ENCODE assay signal across 10 cellular contexts in genomic region chr5:103808464-103809106, GRCh38.
A peak's percentile ranks its signal among the peaks of the same experiment; 100 is the strongest.
DNase-seq lines count a peak whose midpoint lies in the region; ATAC-seq and TF ChIP-seq lines count a peak whose summit lies in the region.
"Had no signal": no experiment of that assay in that cellular context is flagged by ENCODE, and none has a peak within 500 bp of the region (broad histone marks: within the 10 kb centered on the region; RNA-seq: fewer than 3 reads in every experiment).

No MANE protein-coding gene starts in this region.

- no peak for TF ChIP-seq POLR2A in suprapubic skin (IDR thresholded peaks at IDR 0.05)

- H3K36me3 ChIP-seq in SK-N-SH (replicated peaks in 1 of 2; ENCODE audit: control insufficient read depth in 1 of 2, insufficient read depth in 2 of 2, low read length in 1 of 2) (no peaks in the 10 kb centered on the region), suprapubic skin (no peaks in the 10 kb centered on the region)
- H3K36me3 ChIP-seq: BLaER1 treated with 17β-estradiol and CSF1 and Interleukin-3, amounts not matched to agents 10 nM and 100 nM had no signal

- H3K9ac ChIP-seq in SK-N-SH: no peak overlapping the region
- H3K9ac ChIP-seq: BLaER1 treated with 17β-estradiol and CSF1 and Interleukin-3, amounts not matched to agents 10 nM and 100 nM had no signal

- peak; percentile 100 for TF ChIP-seq RAD21 in SK-N-SH (IDR thresholded peaks at IDR 0.05; ENCODE audit: low read length)

- peak; percentile 99 for TF ChIP-seq CTCF in SK-N-SH (IDR thresholded peaks at IDR 0.05)
- TF ChIP-seq CTCF in fibroblast of the aortic adventitia (IDR thresholded peaks at IDR 0.05; ENCODE audit: insufficient read depth, low read length): peak; percentile 99
- peak in 1 of 2 donors; percentile 67 for TF ChIP-seq CTCF in suprapubic skin (IDR thresholded peaks at IDR 0.05)

- DNase-seq in NCI-H2107 treated with DMSO at 0.1 percent for 48 hours (lab: John Stamatoyannopoulos, UW; ENCODE audit: unreplicated experiment) (peak; percentile 79), NCI-H2107 (lab: John Stamatoyannopoulos, UW) (no peak), NCI-H1105 (lab: John Stamatoyannopoulos, UW) (peak; percentile 25), SK-N-SH (peak; percentile 61), fibroblast of the aortic adventitia (ENCODE audit: low read depth) (peak; percentile 59), retina (peak; percentile 66), suprapubic skin (ENCODE audit: low spot score in 2 of 2) (no peak)
- DNase-seq: activated naive CD8-positive, alpha-beta T cell treated with anti-CD3 and anti-CD28 coated beads, Interleukin-2, amount 10 ng/mL, durations not matched to agents 7 days and 5 days had no signal

- H3K4me1 ChIP-seq in SK-N-SH (ENCODE audit: control insufficient read depth in 1 of 2, insufficient read depth in 2 of 2, low read depth in 1 of 2, low read length in 1 of 2): peaks cover 0 to 3% of the 10 kb centered on the region in 2 experiments; a peak in 1 of 4 replicates
- no peaks in the 10 kb centered on the region for H3K4me1 ChIP-seq in suprapubic skin
- H3K4me1 ChIP-seq: BLaER1 treated with 17β-estradiol and CSF1 and Interleukin-3, amounts not matched to agents 10 nM and 100 nM had no signal

- ATAC-seq in HG02642 (IDR thresholded peaks at IDR 0.05; ENCODE audit: poor library complexity, unreplicated experiment): peak; percentile 84

- WGBS in SK-N-SH (ENCODE audit: low lambda C conversion rate): 27% methylated on average over 3 of the region's 3 CpGs
- WGBS in suprapubic skin: 25% methylated on average over 3 of the region's 3 CpGs

- H4K20me1 ChIP-seq in SK-N-SH (ENCODE audit: insufficient read depth): no peaks in the 10 kb centered on the region
- H4K20me1 ChIP-seq: BLaER1 treated with 17β-estradiol and CSF1 and Interleukin-3, amounts not matched to agents 10 nM and 100 nM had no signal

- H3K27ac ChIP-seq in SK-N-SH (ENCODE audit: low read depth in 2 of 2, low read length in 1 of 2): peak overlapping the region in 1 of 2 experiments; percentile 64; a peak in 2 of 4 replicates
- no peak overlapping the region for H3K27ac ChIP-seq in suprapubic skin
- H3K27ac ChIP-seq: BLaER1 treated with 17β-estradiol and CSF1 and Interleukin-3, amounts not matched to agents 10 nM and 100 nM had no signal

- H3K9me2 ChIP-seq in SK-N-SH: no peaks in the 10 kb centered on the region

- TF ChIP-seq EP300 in SK-N-SH (IDR thresholded peaks at IDR 0.05; ENCODE audit: borderline replicate concordance in 1 of 2, low read depth in 1 of 2, low read length in 1 of 2) (peak in 1 of 2 experiments; percentile 25; a peak in 1 of 4 replicates), suprapubic skin (IDR thresholded peaks at IDR 0.05) (no peak)

- no peak overlapping the region; a peak in 1 of 4 replicates for H3K4me3 ChIP-seq in SK-N-SH (ENCODE audit: low read depth in 2 of 2, low read length in 1 of 2)
- no peak overlapping the region for H3K4me3 ChIP-seq in fibroblast of the aortic adventitia (ENCODE audit: low read depth, low read length)
- H3K4me3 ChIP-seq in suprapubic skin: no peak overlapping the region
- H3K4me3 ChIP-seq: BLaER1 treated with 17β-estradiol and CSF1 and Interleukin-3, amounts not matched to agents 10 nM and 100 nM had no signal

- no peaks in the 10 kb centered on the region for H3F3A ChIP-seq in SK-N-SH (replicated peaks; ENCODE audit: insufficient read depth)

- H3K9me3 ChIP-seq in SK-N-SH: no peaks in the 10 kb centered on the region
- H3K9me3 ChIP-seq in suprapubic skin: no peaks in the 10 kb centered on the region
- H3K9me3 ChIP-seq: BLaER1 treated with 17β-estradiol and CSF1 and Interleukin-3, amounts not matched to agents 10 nM and 100 nM had no signal

- H3K79me2 ChIP-seq in SK-N-SH (ENCODE audit: insufficient read depth): no peaks in the 10 kb centered on the region

- H3K27me3 ChIP-seq in SK-N-SH (ENCODE audit: insufficient read depth) (no peaks in the 10 kb centered on the region), suprapubic skin (no peaks in the 10 kb centered on the region)
- H3K27me3 ChIP-seq: BLaER1 treated with 17β-estradiol and CSF1 and Interleukin-3, amounts not matched to agents 10 nM and 100 nM had no signal

- POLR2A ChIA-PET in SK-N-SH (lab: Yijun Ruan, JAX): no interaction called here

- CTCF ChIA-PET in SK-N-SH (lab: Yijun Ruan, JAX): interaction anchor here (0.6 to 4.5 kb wide), 24 partner anchors 9 to 1338 kb away, joined by 3 to 44 read pairs (median 4); no protein-coding TSS in a partner anchor

- H3K4me2 ChIP-seq in SK-N-SH: no peak overlapping the region
- H3K4me2 ChIP-seq: BLaER1 treated with 17β-estradiol and CSF1 and Interleukin-3, amounts not matched to agents 10 nM and 100 nM had no signal

- H2AFZ ChIP-seq in SK-N-SH (ENCODE audit: low read depth): peak overlapping the region; percentile 34

TF ChIP-seq in SK-N-SH, 30 proteins besides CTCF, POLR2A, EP300 and RAD21:
- TF ChIP-seq TCF12 (IDR thresholded peaks at IDR 0.05) (no peak), RCOR1 (IDR thresholded peaks at IDR 0.05; ENCODE audit: low read length) (peak; percentile 22; the same call in 1 of the 2 replicates), GATA2 (CRISPR knock-in tag; IDR thresholded peaks at IDR 0.05) (no peak), USF1 (IDR thresholded peaks at IDR 0.05; ENCODE audit: borderline replicate concordance, low read depth) (no peak), YY1 (IDR thresholded peaks at IDR 0.05; ENCODE audit: low read depth) (peak; percentile 56; the same call in 1 of the 2 replicates), MEF2A (IDR thresholded peaks at IDR 0.05; ENCODE audit: borderline replicate concordance, low read depth) (no peak), PBX3 (IDR thresholded peaks at IDR 0.05) (peak; percentile 23; the same call in 1 of the 2 replicates), RFX5 (IDR thresholded peaks at IDR 0.05; ENCODE audit: low read length) (peak; percentile 64), USF2 (IDR thresholded peaks at IDR 0.05; ENCODE audit: borderline replicate concordance, low read depth, low read length) (no peak), GABPA (IDR thresholded peaks at IDR 0.05; ENCODE audit: low read depth) (no peak), SMC3 (IDR thresholded peaks at IDR 0.05; ENCODE audit: low read depth, low read length) (peak; percentile 98), REST (IDR thresholded peaks at IDR 0.05; ENCODE audit: low read depth, low read length) (no peak)
TF ChIP-seq in SK-N-SH: peak in this region for 5.

Comparison
In these comparisons a context has a peak if more than half of its experiments do, and no peak if none do; other contexts are left out.
1. DNase-seq: peak in NCI-H2107 treated with DMSO at 0.1 percent for 48 hours (single experiment), NCI-H1105 (single experiment), SK-N-SH (single experiment), fibroblast of the aortic adventitia (single experiment) and retina (single experiment); none in NCI-H2107 (single experiment) and suprapubic skin (0 of 2).